In the genomic region with DNA sequence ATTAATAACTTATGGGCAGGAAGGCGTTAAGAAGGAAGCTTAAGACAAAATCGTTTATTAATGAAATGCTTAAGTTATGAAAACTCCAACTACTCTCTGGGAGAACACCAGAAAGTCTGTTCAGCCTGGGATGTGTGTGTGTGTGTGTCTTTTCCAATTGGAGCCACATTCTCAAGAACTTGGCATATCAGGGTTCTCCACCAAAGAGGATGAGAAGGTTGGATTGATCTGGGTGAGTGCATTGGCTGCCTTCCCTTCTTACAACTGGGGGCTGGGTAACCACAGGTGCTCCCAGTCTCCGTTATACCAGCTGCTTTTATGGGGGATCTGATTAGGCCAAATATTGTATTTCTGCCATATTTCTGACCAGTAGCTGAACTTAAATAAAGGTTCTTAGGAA, we compare ENCODE assay signal across 3 cellular contexts.
TF ChIP-seq lines count a peak whose summit lies in the region.

No MANE protein-coding gene starts in this region.

TF ChIP-seq in HepG2, 621 proteins besides CTCF, POLR2A, EP300 and RAD21:
- TF ChIP-seq RAD51 (IDR thresholded peaks at IDR 0.05; ENCODE audit: borderline replicate concordance) (no peak), AGO2 (optimal IDR thresholded peaks at IDR 0.05; ENCODE audit: low read depth, low read length) (peak; percentile 49), RBM22 (optimal IDR thresholded peaks at IDR 0.05; ENCODE audit: low read length) (peak; percentile 98), ZSCAN20 (CRISPR knock-in tag; IDR thresholded peaks at IDR 0.05; ENCODE audit: borderline replicate concordance) (no peak), ZNF431 (CRISPR knock-in tag; IDR thresholded peaks at IDR 0.05; ENCODE audit: borderline replicate concordance, low read depth) (no peak), POLR2G (IDR thresholded peaks at IDR 0.05; ENCODE audit: low read depth, low read length) (peak; percentile 36; the same call in 1 of the 2 replicates)

TF ChIP-seq in GM12878, 131 proteins besides CTCF, POLR2A, EP300 and RAD21 (continues in another document):
- no peak for TF ChIP-seq ZZZ3 (IDR thresholded peaks at IDR 0.05; ENCODE audit: control insufficient read depth, insufficient read length, low read depth)
- TF ChIP-seq, protein P1, sequence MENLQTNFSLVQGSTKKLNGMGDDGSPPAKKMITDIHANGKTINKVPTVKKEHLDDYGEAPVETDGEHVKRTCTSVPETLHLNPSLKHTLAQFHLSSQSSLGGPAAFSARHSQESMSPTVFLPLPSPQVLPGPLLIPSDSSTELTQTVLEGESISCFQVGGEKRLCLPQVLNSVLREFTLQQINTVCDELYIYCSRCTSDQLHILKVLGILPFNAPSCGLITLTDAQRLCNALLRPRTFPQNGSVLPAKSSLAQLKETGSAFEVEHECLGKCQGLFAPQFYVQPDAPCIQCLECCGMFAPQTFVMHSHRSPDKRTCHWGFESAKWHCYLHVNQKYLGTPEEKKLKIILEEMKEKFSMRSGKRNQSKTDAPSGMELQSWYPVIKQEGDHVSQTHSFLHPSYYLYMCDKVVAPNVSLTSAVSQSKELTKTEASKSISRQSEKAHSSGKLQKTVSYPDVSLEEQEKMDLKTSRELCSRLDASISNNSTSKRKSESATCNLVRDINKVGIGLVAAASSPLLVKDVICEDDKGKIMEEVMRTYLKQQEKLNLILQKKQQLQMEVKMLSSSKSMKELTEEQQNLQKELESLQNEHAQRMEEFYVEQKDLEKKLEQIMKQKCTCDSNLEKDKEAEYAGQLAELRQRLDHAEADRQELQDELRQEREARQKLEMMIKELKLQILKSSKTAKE (IDR thresholded peaks at IDR 0.05; ENCODE audit: low read depth, poor library complexity, severe bottlenecking): no peak
- TF ChIP-seq, protein P2, sequence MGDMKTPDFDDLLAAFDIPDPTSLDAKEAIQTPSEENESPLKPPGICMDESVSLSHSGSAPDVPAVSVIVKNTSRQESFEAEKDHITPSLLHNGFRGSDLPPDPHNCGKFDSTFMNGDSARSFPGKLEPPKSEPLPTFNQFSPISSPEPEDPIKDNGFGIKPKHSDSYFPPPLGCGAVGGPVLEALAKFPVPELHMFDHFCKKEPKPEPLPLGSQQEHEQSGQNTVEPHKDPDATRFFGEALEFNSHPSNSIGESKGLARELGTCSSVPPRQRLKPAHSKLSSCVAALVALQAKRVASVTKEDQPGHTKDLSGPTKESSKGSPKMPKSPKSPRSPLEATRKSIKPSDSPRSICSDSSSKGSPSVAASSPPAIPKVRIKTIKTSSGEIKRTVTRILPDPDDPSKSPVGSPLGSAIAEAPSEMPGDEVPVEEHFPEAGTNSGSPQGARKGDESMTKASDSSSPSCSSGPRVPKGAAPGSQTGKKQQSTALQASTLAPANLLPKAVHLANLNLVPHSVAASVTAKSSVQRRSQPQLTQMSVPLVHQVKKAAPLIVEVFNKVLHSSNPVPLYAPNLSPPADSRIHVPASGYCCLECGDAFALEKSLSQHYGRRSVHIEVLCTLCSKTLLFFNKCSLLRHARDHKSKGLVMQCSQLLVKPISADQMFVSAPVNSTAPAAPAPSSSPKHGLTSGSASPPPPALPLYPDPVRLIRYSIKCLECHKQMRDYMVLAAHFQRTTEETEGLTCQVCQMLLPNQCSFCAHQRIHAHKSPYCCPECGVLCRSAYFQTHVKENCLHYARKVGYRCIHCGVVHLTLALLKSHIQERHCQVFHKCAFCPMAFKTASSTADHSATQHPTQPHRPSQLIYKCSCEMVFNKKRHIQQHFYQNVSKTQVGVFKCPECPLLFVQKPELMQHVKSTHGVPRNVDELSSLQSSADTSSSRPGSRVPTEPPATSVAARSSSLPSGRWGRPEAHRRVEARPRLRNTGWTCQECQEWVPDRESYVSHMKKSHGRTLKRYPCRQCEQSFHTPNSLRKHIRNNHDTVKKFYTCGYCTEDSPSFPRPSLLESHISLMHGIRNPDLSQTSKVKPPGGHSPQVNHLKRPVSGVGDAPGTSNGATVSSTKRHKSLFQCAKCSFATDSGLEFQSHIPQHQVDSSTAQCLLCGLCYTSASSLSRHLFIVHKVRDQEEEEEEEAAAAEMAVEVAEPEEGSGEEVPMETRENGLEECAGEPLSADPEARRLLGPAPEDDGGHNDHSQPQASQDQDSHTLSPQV (IDR thresholded peaks at IDR 0.05): no peak
- TF ChIP-seq, protein P3, sequence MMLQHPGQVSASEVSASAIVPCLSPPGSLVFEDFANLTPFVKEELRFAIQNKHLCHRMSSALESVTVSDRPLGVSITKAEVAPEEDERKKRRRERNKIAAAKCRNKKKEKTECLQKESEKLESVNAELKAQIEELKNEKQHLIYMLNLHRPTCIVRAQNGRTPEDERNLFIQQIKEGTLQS (IDR thresholded peaks at IDR 0.05; ENCODE audit: borderline replicate concordance, extremely low read depth, low read depth, low read length): no peak
- TF ChIP-seq, protein P4, sequence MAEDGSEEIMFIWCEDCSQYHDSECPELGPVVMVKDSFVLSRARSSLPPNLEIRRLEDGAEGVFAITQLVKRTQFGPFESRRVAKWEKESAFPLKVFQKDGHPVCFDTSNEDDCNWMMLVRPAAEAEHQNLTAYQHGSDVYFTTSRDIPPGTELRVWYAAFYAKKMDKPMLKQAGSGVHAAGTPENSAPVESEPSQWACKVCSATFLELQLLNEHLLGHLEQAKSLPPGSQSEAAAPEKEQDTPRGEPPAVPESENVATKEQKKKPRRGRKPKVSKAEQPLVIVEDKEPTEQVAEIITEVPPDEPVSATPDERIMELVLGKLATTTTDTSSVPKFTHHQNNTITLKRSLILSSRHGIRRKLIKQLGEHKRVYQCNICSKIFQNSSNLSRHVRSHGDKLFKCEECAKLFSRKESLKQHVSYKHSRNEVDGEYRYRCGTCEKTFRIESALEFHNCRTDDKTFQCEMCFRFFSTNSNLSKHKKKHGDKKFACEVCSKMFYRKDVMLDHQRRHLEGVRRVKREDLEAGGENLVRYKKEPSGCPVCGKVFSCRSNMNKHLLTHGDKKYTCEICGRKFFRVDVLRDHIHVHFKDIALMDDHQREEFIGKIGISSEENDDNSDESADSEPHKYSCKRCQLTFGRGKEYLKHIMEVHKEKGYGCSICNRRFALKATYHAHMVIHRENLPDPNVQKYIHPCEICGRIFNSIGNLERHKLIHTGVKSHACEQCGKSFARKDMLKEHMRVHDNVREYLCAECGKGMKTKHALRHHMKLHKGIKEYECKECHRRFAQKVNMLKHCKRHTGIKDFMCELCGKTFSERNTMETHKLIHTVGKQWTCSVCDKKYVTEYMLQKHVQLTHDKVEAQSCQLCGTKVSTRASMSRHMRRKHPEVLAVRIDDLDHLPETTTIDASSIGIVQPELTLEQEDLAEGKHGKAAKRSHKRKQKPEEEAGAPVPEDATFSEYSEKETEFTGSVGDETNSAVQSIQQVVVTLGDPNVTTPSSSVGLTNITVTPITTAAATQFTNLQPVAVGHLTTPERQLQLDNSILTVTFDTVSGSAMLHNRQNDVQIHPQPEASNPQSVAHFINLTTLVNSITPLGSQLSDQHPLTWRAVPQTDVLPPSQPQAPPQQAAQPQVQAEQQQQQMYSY (CRISPR knock-in tag; IDR thresholded peaks at IDR 0.05): no peak
- no peak for TF ChIP-seq ESRRA (IDR thresholded peaks at IDR 0.05; ENCODE audit: low read length)
- TF ChIP-seq KLF5 (IDR thresholded peaks at IDR 0.05; ENCODE audit: partially characterized antibody): no peak
- no peak for TF ChIP-seq ZBED1 (IDR thresholded peaks at IDR 0.05; ENCODE audit: borderline replicate concordance)
- no peak for TF ChIP-seq WRNIP1 (IDR thresholded peaks at IDR 0.05; ENCODE audit: borderline replicate concordance, low read depth, low read length)
- TF ChIP-seq GABPA (IDR thresholded peaks at IDR 0.05; ENCODE audit: low read depth): no peak
- no peak for TF ChIP-seq KDM1A (IDR thresholded peaks at IDR 0.05; ENCODE audit: borderline replicate concordance)
- no peak for TF ChIP-seq JUND (IDR thresholded peaks at IDR 0.05; ENCODE audit: low read depth, low read length)
- no peak for TF ChIP-seq SUZ12 (IDR thresholded peaks at IDR 0.05; ENCODE audit: unreplicated experiment)

TF ChIP-seq in K562, 482 proteins besides CTCF, POLR2A, EP300 and RAD21:
- no peak for TF ChIP-seq NUFIP1 (IDR thresholded peaks at IDR 0.05; ENCODE audit: partially characterized antibody)
- peak; percentile 6 for TF ChIP-seq RBM22 (IDR thresholded peaks at IDR 0.05; ENCODE audit: low read depth, low read length, poor library complexity, severe bottlenecking)
